In genomic region chr16:17408955-17409441, GRCh38 we compare ENCODE assay signal across 15 cellular contexts.
DNase-seq lines count a peak whose midpoint lies in the region; ATAC-seq, FAIRE-seq and TF ChIP-seq lines count a peak whose summit lies in the region.
"Had no signal": no experiment of that assay in that cellular context is flagged by ENCODE, and none has a peak within 500 bp of the region (broad histone marks: within the 10 kb centered on the region; RNA-seq: fewer than 3 reads in every experiment).

No MANE protein-coding gene starts in this region.

- H3K9me3 Mint-ChIP-seq in CD4-positive, CD25-positive, alpha-beta regulatory T cell: peaks cover 0 to 2% (median 0%) of the 10 kb centered on the region in 7 donors
- H3K9me3 Mint-ChIP-seq in CD4-positive, alpha-beta memory T cell: peaks cover 0 to 5% (median 0%) of the 10 kb centered on the region in 8 donors
- H3K9me3 Mint-ChIP-seq in T-helper 2 cell treated with Interferon-gamma antibody and Interleukin-4, amounts not matched to agents 5 μg/mL and 100 μg/mL, for 36 hours: no peaks in the 10 kb centered on the region

- peaks cover 8% of the 10 kb centered on the region for H3K4me1 ChIP-seq in CD4-positive, CD25-positive, alpha-beta regulatory T cell (ENCODE audit: control insufficient read depth, insufficient read depth, low read length, poor library complexity, severe bottlenecking)
- peaks cover 47% of the 10 kb centered on the region for H3K4me1 ChIP-seq in GM12878 (ENCODE audit: control insufficient read depth, insufficient read depth, low read length)
- peaks cover 11% of the 10 kb centered on the region for H3K4me1 ChIP-seq in CD4-positive, alpha-beta memory T cell (ENCODE audit: insufficient read depth, low read length)
- H3K4me1 ChIP-seq: HAP-1 had no signal

- H3K4me3 ChIP-seq in CD4-positive, CD25-positive, alpha-beta regulatory T cell (ENCODE audit: low read depth, low read length): no peak overlapping the region
- 0 out of 2 replicates have a peak overlapping the region, but pooled peaks have one; percentile 37 for H3K4me3 ChIP-seq in GM12878
- H3K4me3 ChIP-seq in CD4-positive, alpha-beta memory T cell (ENCODE audit: low read length in 2 of 2): no peak overlapping the region
- H3K4me3 ChIP-seq: gastrocnemius medialis, HAP-1 had no signal

- TF ChIP-seq POLR2A in GM12878 (IDR thresholded peaks at IDR 0.05; ENCODE audit: low read depth, low read length): peak; percentile 44; the same call in 1 of the 2 replicates

- H3K36me3 ChIP-seq in CD4-positive, CD25-positive, alpha-beta regulatory T cell (ENCODE audit: control insufficient read depth, insufficient read depth, low read length): peaks cover 4% of the 10 kb centered on the region
- H3K36me3 ChIP-seq in GM12878 (ENCODE audit: control insufficient read depth in 2 of 2, insufficient read depth in 2 of 2, low read length in 1 of 2): no peaks in the 10 kb centered on the region
- H3K36me3 ChIP-seq in CD4-positive, alpha-beta memory T cell (ENCODE audit: insufficient read depth, low read length): no peaks in the 10 kb centered on the region
- H3K36me3 ChIP-seq: gastrocnemius medialis, HAP-1 had no signal

- no peaks in the 10 kb centered on the region for H4K20me1 ChIP-seq in GM12878 (ENCODE audit: control insufficient read depth, insufficient read depth)

- RAD21 ChIA-PET in GM12878 (lab: Charles Lee; ENCODE audit: unreplicated experiment): interaction anchor here (0.9 to 1.8 kb wide), 9 partner anchors 32 to 130 kb away, joined by 3 to 8 read pairs (median 4); no protein-coding TSS in a partner anchor

- peaks cover 7% of the 10 kb centered on the region for H3K36me3 Mint-ChIP-seq in CD4-positive, CD25-positive, alpha-beta regulatory T cell
- peaks cover 1 to 21% of the 10 kb centered on the region in 2 donors for H3K36me3 Mint-ChIP-seq in CD4-positive, alpha-beta memory T cell
- H3K36me3 Mint-ChIP-seq in T-helper 2 cell treated with Interferon-gamma antibody and Interleukin-4, amounts not matched to agents 5 μg/mL and 100 μg/mL, for 36 hours (ENCODE audit: low read depth): peaks cover 35% of the 10 kb centered on the region

- no peaks in the 10 kb centered on the region for H3K9me3 ChIP-seq in CD4-positive, CD25-positive, alpha-beta regulatory T cell (ENCODE audit: control insufficient read depth in 2 of 2, low read length in 2 of 2)
- no peaks in the 10 kb centered on the region; the same call in 1 of the 3 replicates for H3K9me3 ChIP-seq in GM12878 (replicated peaks; ENCODE audit: control insufficient read depth, insufficient read depth, low read length)
- H3K9me3 ChIP-seq in CD4-positive, alpha-beta memory T cell (ENCODE audit: control insufficient read depth in 1 of 2, low read length in 2 of 2): no peaks in the 10 kb centered on the region
- H3K9me3 ChIP-seq: gastrocnemius medialis, HAP-1 had no signal

- no peaks in the 10 kb centered on the region for H3K27me3 ChIP-seq in CD4-positive, CD25-positive, alpha-beta regulatory T cell (ENCODE audit: control insufficient read depth, insufficient read depth, low read length)
- no peaks in the 10 kb centered on the region for H3K27me3 ChIP-seq in GM12878 (replicated peaks in 1 of 2; ENCODE audit: control insufficient read depth in 2 of 2, insufficient read depth in 2 of 2, low read length in 1 of 2)
- H3K27me3 ChIP-seq in CD4-positive, alpha-beta memory T cell (ENCODE audit: insufficient read depth, low read length): no peaks in the 10 kb centered on the region
- H3K27me3 ChIP-seq: gastrocnemius medialis had no signal

- SMC1A ChIA-PET in GM12878 (lab: Charles Lee; ENCODE audit: uncharacterized antibody, unreplicated experiment): interaction anchor here (1.1 to 2.3 kb wide), 8 partner anchors 8 to 63 kb away, joined by 3 to 12 read pairs (median 6); no protein-coding TSS in a partner anchor

- TF ChIP-seq RAD21 in GM12878 (IDR thresholded peaks at IDR 0.05; ENCODE audit: insufficient read depth, low read depth, low read length): peak; percentile 19; the same call in 1 of the 2 replicates

- ATAC-seq in CD4-positive, CD25-positive, alpha-beta regulatory T cell (ENCODE audit: low read depth in 2 of 2): no peak
- ATAC-seq in GM19372 (IDR thresholded peaks at IDR 0.05; ENCODE audit: low read depth, unreplicated experiment) (peak; percentile 76), HG03066 (IDR thresholded peaks at IDR 0.05; ENCODE audit: low read depth, unreplicated experiment) (peak; percentile 70), GM12878 (peak; percentile 68)
- ATAC-seq: activated CD4-positive, alpha-beta T cell treated with anti-CD3 and anti-CD28 coated beads for 36 hours; gastrocnemius medialis had no signal

- CTCF ChIA-PET in GM12878 (lab: Yijun Ruan, JAX): interaction anchor here (1.0 to 3.0 kb wide), 3 partner anchors 59 to 63 kb away, joined by 3 to 20 read pairs (median 3); no protein-coding TSS in a partner anchor
- CTCF ChIA-PET in CD4-positive, alpha-beta memory T cell (lab: Charles Lee; ENCODE audit: partially characterized antibody): no interaction called here

- no peak overlapping the region for H3K27ac ChIP-seq in CD4-positive, CD25-positive, alpha-beta regulatory T cell (ENCODE audit: insufficient read depth, low read length, poor library complexity, severe bottlenecking)
- H3K27ac ChIP-seq in GM12878 (ENCODE audit: control insufficient read depth, insufficient read depth): peak overlapping the region; percentile 77
- no peak overlapping the region for H3K27ac ChIP-seq in CD4-positive, alpha-beta memory T cell (ENCODE audit: low read depth, low read length)
- H3K27ac ChIP-seq: gastrocnemius medialis had no signal

- peak overlapping the region; percentile 12; the same call in 1 of the 2 replicates for H3K9ac ChIP-seq in GM12878 (ENCODE audit: control insufficient read depth, insufficient read depth, low read length)

- H3K79me2 ChIP-seq in GM12878 (ENCODE audit: control insufficient read depth, insufficient read depth, low read length): no peaks in the 10 kb centered on the region

- H3K4me2 ChIP-seq in GM12878 (ENCODE audit: control insufficient read depth, insufficient read depth): peak overlapping the region; percentile 71

- H3K4me1 Mint-ChIP-seq in CD4-positive, CD25-positive, alpha-beta regulatory T cell: peaks cover 7 to 43% (median 13%) of the 10 kb centered on the region in 4 donors
- H3K4me1 Mint-ChIP-seq in CD4-positive, alpha-beta memory T cell: peaks cover 22 to 44% (median 26%) of the 10 kb centered on the region in 4 donors
- H3K4me1 Mint-ChIP-seq in T-helper 2 cell treated with Interferon-gamma antibody and Interleukin-4, amounts not matched to agents 5 μg/mL and 100 μg/mL, for 36 hours (ENCODE audit: low read depth): peaks cover 18% of the 10 kb centered on the region

- peak; percentile 52 for FAIRE-seq in GM12878 (lab: Jason Lieb, UNC)

- intact Hi-C loops in GM12878 (cut with micrococcal nuclease; ENCODE audit: unreplicated experiment): loop anchor here (10.0 kb wide), 1 partner anchor 126 kb away; no protein-coding TSS in a partner anchor
- intact Hi-C loops in CD4-positive, alpha-beta memory T cell (cut with micrococcal nuclease): no loop called here

- no peak for DNase-seq in CD4-positive, CD25-positive, alpha-beta regulatory T cell
- peak; percentile 72 for DNase-seq in GM12878 (ENCODE audit: low read depth, low spot score)
- no peak for DNase-seq in activated CD4-positive, alpha-beta T cell treated with anti-CD3 and anti-CD28 coated beads, Interleukin-2, amount 50 U/mL, for 1 hour
- DNase-seq in CD4-positive, alpha-beta memory T cell: no peak
- DNase-seq in T-helper 2 cell treated with Interferon-gamma antibody and Interleukin-4, amounts not matched to agents 5 μg/mL and 100 μg/mL, for 36 hours (ENCODE audit: low spot score): no peak
- no peak for DNase-seq in stimulated activated CD4-positive, alpha-beta T cell treated with anti-CD3 and anti-CD28 coated beads, Interleukin-1b, Interleukin-23, amount 100 ng/mL, for 48 hours
- DNase-seq: activated CD4-positive, alpha-beta T cell treated with anti-CD3 and anti-CD28 coated beads for 36 hours; activated naive CD4-positive, alpha-beta T cell; gastrocnemius medialis; NCI-H187; posterior cingulate gyrus; SIG-M5 had no signal

- H3K4me3 Mint-ChIP-seq in CD4-positive, CD25-positive, alpha-beta regulatory T cell: no peak overlapping the region
- H3K4me3 Mint-ChIP-seq in CD4-positive, alpha-beta memory T cell: no peak overlapping the region
- no peak overlapping the region for H3K4me3 Mint-ChIP-seq in T-helper 2 cell treated with Interferon-gamma antibody and Interleukin-4, amounts not matched to agents 5 μg/mL and 100 μg/mL, for 36 hours
- H3K4me3 Mint-ChIP-seq: activated CD4-positive, alpha-beta T cell treated with anti-CD3 and anti-CD28 coated beads for 36 hours had no signal

- POLR2A ChIA-PET in GM12878 (lab: Charles Lee): interaction anchor here (0.9 kb wide), 3 partner anchors 9 to 63 kb away, joined by 3 to 5 read pairs (median 3); no protein-coding TSS in a partner anchor
- POLR2A ChIA-PET in CD4-positive, alpha-beta memory T cell (lab: Charles Lee; ENCODE audit: partially characterized antibody): no interaction called here

- TF ChIP-seq CTCF in GM12878 (IDR thresholded peaks at IDR 0.05 in 2 of 3, conservative IDR thresholded peaks at IDR 0.05 in 1 of 3; ENCODE audit: control insufficient read depth in 2 of 3, extremely low read depth in 1 of 3, insufficient read depth in 1 of 3, low read depth in 3 of 3, low read length in 3 of 3): no peak

- peak overlapping the region; percentile 64 for H2AFZ ChIP-seq in GM12878 (ENCODE audit: control insufficient read depth, low read depth, low read length)

- H3K27me3 Mint-ChIP-seq in CD4-positive, CD25-positive, alpha-beta regulatory T cell: no peaks in the 10 kb centered on the region
- H3K27me3 Mint-ChIP-seq in CD4-positive, alpha-beta memory T cell: no peaks in the 10 kb centered on the region
- H3K27me3 Mint-ChIP-seq in T-helper 2 cell treated with Interferon-gamma antibody and Interleukin-4, amounts not matched to agents 5 μg/mL and 100 μg/mL, for 36 hours (ENCODE audit: low read depth): no peaks in the 10 kb centered on the region
- H3K27me3 Mint-ChIP-seq: activated CD4-positive, alpha-beta T cell treated with anti-CD3 and anti-CD28 coated beads for 36 hours had no signal

- in situ Hi-C loops in GM12878 (cut with MboI): no loop called here

- WGBS in GM12878 (ENCODE audit: insufficient coverage, insufficient replicate concordance, low lambda C conversion rate, missing lambda C conversion rate): 0% methylated on average over 7 of the region's 7 CpGs

- H3K27ac Mint-ChIP-seq in CD4-positive, CD25-positive, alpha-beta regulatory T cell: peak overlapping the region in 2 of 3 donors; percentile 28 to 78
- H3K27ac Mint-ChIP-seq in CD4-positive, alpha-beta memory T cell: peak overlapping the region in 3 of 7 donors; percentile 22 to 52 (median 24)
- no peak overlapping the region for H3K27ac Mint-ChIP-seq in T-helper 2 cell treated with Interferon-gamma antibody and Interleukin-4, amounts not matched to agents 5 μg/mL and 100 μg/mL, for 36 hours
- H3K27ac Mint-ChIP-seq: activated CD4-positive, alpha-beta T cell treated with anti-CD3 and anti-CD28 coated beads for 36 hours had no signal

- TF ChIP-seq EP300 in GM12878 (IDR thresholded peaks at IDR 0.05; ENCODE audit: borderline replicate concordance in 1 of 2, control insufficient read depth in 1 of 2, low read depth in 2 of 2, low read length in 2 of 2): no peak

- BruUV-seq in GM12878 (replicated peaks; lab: Mats Ljungman, UMichigan): no TSS peak

TF ChIP-seq in GM12878, 131 proteins besides CTCF, POLR2A, EP300 and RAD21 (continues in another document):
- peak; percentile 59; the same call in 1 of the 2 replicates for TF ChIP-seq IKZF1 (conservative IDR thresholded peaks at IDR 0.05)

Comparison
In these comparisons a context has a peak if more than half of its experiments do, and no peak if none do; other contexts are left out.
1. ATAC-seq: peak in GM19372 (single experiment), HG03066 (single experiment) and GM12878 (single experiment); none in CD4-positive, CD25-positive, alpha-beta regulatory T cell (0 of 2).